ENCODE assay signal across 21 cellular contexts in genomic region chr4:2324891-2325290, GRCh38.
"Had no signal": no experiment of that assay in that cellular context is flagged by ENCODE, and none has a peak within 500 bp of the region (broad histone marks: within the 10 kb centered on the region; RNA-seq: fewer than 3 reads in every experiment).

No MANE protein-coding gene starts in this region.

- H3K36me3 ChIP-seq: colonic mucosa, gastrocnemius medialis, heart right ventricle, left lung, lower lobe of right lung had no signal

- H3K4me1 ChIP-seq: colonic mucosa, esophagus squamous epithelium, gastrocnemius medialis, heart right ventricle, left lung, lower lobe of right lung had no signal

- ATAC-seq: effector memory CD8-positive, alpha-beta T cell; esophagus mucosa; gastrocnemius medialis; heart right ventricle; left cardiac atrium; left lung; left ventricle myocardium superior; lower lobe of right lung; mucosa of descending colon; naive thymus-derived CD8-positive, alpha-beta T cell had no signal

- DNase-seq: colonic mucosa; cortex of kidney; effector CD8-positive, alpha-beta T cell; effector memory CD8-positive, alpha-beta T cell; endodermal cell; erythroblast; esophagus squamous epithelium; foreskin melanocyte; gastrocnemius medialis; glutamatergic neuron; heart right ventricle; hippocampal formation; left cardiac atrium; left lung; left ventricle myocardium superior; lower lobe of right lung; mesenchymal stem cell; mucosa of descending colon; naive B cell; naive thymus-derived CD8-positive, alpha-beta T cell had no signal

- H3K27me3 ChIP-seq: colonic mucosa, esophagus squamous epithelium, gastrocnemius medialis, heart right ventricle, left lung had no signal

- H3K9me3 ChIP-seq: colonic mucosa, gastrocnemius medialis had no signal

- H3K4me3 ChIP-seq: colonic mucosa, esophagus squamous epithelium, gastrocnemius medialis, heart right ventricle, left lung, lower lobe of right lung, mucosa of descending colon had no signal
